In the genomic region with DNA sequence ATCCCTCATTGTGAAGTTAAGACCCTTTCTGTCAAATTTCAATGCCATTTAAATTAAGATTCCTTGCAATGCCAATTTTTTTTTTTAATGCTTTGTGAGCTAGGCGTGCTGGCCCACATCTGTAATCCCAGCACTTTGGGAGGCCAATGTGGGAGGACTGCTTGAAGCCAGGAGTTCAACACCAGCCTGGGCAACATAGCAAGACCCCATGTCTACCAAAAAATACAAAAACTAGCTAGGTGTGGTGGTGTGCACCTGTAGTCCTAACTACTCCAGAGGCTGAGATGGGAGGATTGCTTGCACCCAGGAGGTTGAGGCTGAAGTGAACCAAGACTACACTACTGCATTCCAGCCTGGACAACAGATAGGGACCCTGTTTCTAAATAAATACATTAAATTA, we compare ENCODE assay signal across 8 cellular contexts.
"Had no signal": no experiment of that assay in that cellular context is flagged by ENCODE, and none has a peak within 500 bp of the region (broad histone marks: within the 10 kb centered on the region; RNA-seq: fewer than 3 reads in every experiment).

No MANE protein-coding gene starts in this region.

- ATAC-seq: GM12878 had no signal

- DNase-seq: GDM1, GF-D8 had no signal

- FAIRE-seq: G401.6, GM12891, GM12892, GM18507, GM19239 had no signal

- H3K4me3 ChIP-seq: GM12878 had no signal
